Comparison of ENCODE assay signal across 18 cellular contexts in genomic region chr5:127313379-127313778, GRCh38. TPM values are rescaled to one million over a fixed set of nuclear protein-coding genes. Genes with fewer than 3 reads are reported as not detected.
DNase-seq lines count a peak whose midpoint lies in the region; ATAC-seq and TF ChIP-seq lines count a peak whose summit lies in the region.
"Had no signal": no experiment of that assay in that cellular context is flagged by ENCODE, and none has a peak within 500 bp of the region (broad histone marks: within the 10 kb centered on the region; RNA-seq: fewer than 3 reads in every experiment).

No MANE protein-coding gene starts in this region.

- ATAC-seq in mucosa of descending colon, result peak; percentile 52

- H3K4me1 Mint-ChIP-seq in Calu3 (ENCODE audit: low read depth, unreplicated experiment), result no peaks in the 10 kb centered on the region

- no peaks in the 10 kb centered on the region for H3K9me2 ChIP-seq in GM23248 (ENCODE audit: insufficient read depth)
- H3K9me2 ChIP-seq in Loucy (replicated peaks; ENCODE audit: low read depth, low read length), result no peaks in the 10 kb centered on the region

- H3K27me3 ChIP-seq in GM23248 (replicated peaks; ENCODE audit: insufficient read depth) (peaks cover 40% of the 10 kb centered on the region), Loucy (ENCODE audit: insufficient read depth, low read length, poor library complexity, severe bottlenecking) (no peaks in the 10 kb centered on the region), SJCRH30 (no peaks in the 10 kb centered on the region), WERI-Rb-1 (ENCODE audit: insufficient read depth, low read depth, severe bottlenecking) (no peaks in the 10 kb centered on the region)

- H3K36me3 Mint-ChIP-seq in Calu3 (ENCODE audit: insufficient read depth, unreplicated experiment), result no peaks in the 10 kb centered on the region
- H3K36me3 Mint-ChIP-seq: CD8-positive, alpha-beta T cell; IgD-negative memory B cell had no signal

- H2AFZ ChIP-seq in GM23248 (no peak overlapping the region), Loucy (ENCODE audit: low read length) (no peak overlapping the region)

- peaks cover 2% of the 10 kb centered on the region for H3K9me3 Mint-ChIP-seq in Calu3 (ENCODE audit: low read depth, unreplicated experiment)
- H3K9me3 Mint-ChIP-seq: CD8-positive, alpha-beta T cell had no signal

- H3K36me3 ChIP-seq in GM23248 (ENCODE audit: low read depth) (no peaks in the 10 kb centered on the region), Loucy (ENCODE audit: insufficient read depth, low read length) (no peaks in the 10 kb centered on the region), SJCRH30 (peaks cover 20% of the 10 kb centered on the region), mucosa of descending colon (ENCODE audit: low read depth) (no peaks in the 10 kb centered on the region), WERI-Rb-1 (no peaks in the 10 kb centered on the region)

- H3K27me3 Mint-ChIP-seq in Calu3 (ENCODE audit: unreplicated experiment), result peaks cover 13% of the 10 kb centered on the region

- 59 to 60% methylated on average over 3 of the region's 3 CpGs for WGBS in GM23248 (ENCODE audit: low coverage in 1 of 2, low lambda C conversion rate in 2 of 2, missing lambda C conversion rate in 2 of 2), 2 experiments

- H3K9me3 ChIP-seq in GM23248 (ENCODE audit: low read depth) (no peaks in the 10 kb centered on the region), Loucy (ENCODE audit: insufficient read depth, low read depth, low read length) (no peaks in the 10 kb centered on the region), SJCRH30 (replicated peaks) (peaks cover 3% of the 10 kb centered on the region; the same call in 1 of the 2 replicates), mucosa of descending colon (no peaks in the 10 kb centered on the region), WERI-Rb-1 (ENCODE audit: severe bottlenecking) (no peaks in the 10 kb centered on the region)
- H3K9me3 ChIP-seq: A549, Caco-2 had no signal

- H3K4me3 ChIP-seq in GM23248 (no peak overlapping the region), Loucy (ENCODE audit: low read length, poor library complexity, severe bottlenecking) (no peak overlapping the region), SJCRH30 (no peak overlapping the region), mucosa of descending colon (no peak overlapping the region), WERI-Rb-1 (ENCODE audit: low read depth, low read length) (no peak overlapping the region)
- H3K4me3 ChIP-seq: A549, SK-N-MC had no signal

- H3K27ac ChIP-seq in GM23248 (no peak overlapping the region), SJCRH30 (peak overlapping the region; percentile 96; the same call in 1 of the 2 replicates), WERI-Rb-1 (no peak overlapping the region)
- H3K27ac ChIP-seq: A549, HL-60, RWPE1, SK-N-MC had no signal

- TF ChIP-seq CTCF in Loucy (conservative IDR thresholded peaks at IDR 0.05; ENCODE audit: low read length), result no peak
- TF ChIP-seq CTCF in mucosa of descending colon (IDR thresholded peaks at IDR 0.05), result no peak
- TF ChIP-seq CTCF in WERI-Rb-1 (IDR thresholded peaks at IDR 0.05; ENCODE audit: low read depth, low read length), result no peak
- TF ChIP-seq CTCF in Calu3 (IDR thresholded peaks at IDR 0.05; ENCODE audit: unreplicated experiment), result no peak

- H4K20me1 ChIP-seq in GM23248 (ENCODE audit: insufficient read depth) (no peaks in the 10 kb centered on the region), Loucy (ENCODE audit: insufficient read depth, low read length, poor library complexity, severe bottlenecking) (no peaks in the 10 kb centered on the region)

- no peak overlapping the region for H3K27ac Mint-ChIP-seq in Calu3 (ENCODE audit: unreplicated experiment)
- H3K27ac Mint-ChIP-seq: CD8-positive, alpha-beta T cell; IgD-negative memory B cell had no signal

- intact Hi-C loops in mucosa of descending colon (cut with DNase I, micrococcal nuclease), result no loop called here
- intact Hi-C loops in Calu3 (cut with micrococcal nuclease; ENCODE audit: unreplicated experiment), result no loop called here

- H3K4me3 Mint-ChIP-seq in Calu3 (ENCODE audit: low read depth, unreplicated experiment), result no peak overlapping the region
- H3K4me3 Mint-ChIP-seq: CD8-positive, alpha-beta T cell had no signal

- H3F3A ChIP-seq in GM23248 (ENCODE audit: insufficient read depth) (0 out of 2 replicates have a peak, but pooled peaks cover 7% of the 10 kb centered on the region), Loucy (ENCODE audit: low read depth) (no peaks in the 10 kb centered on the region)

- no peak overlapping the region for H3K9ac ChIP-seq in GM23248
- no peak overlapping the region for H3K9ac ChIP-seq in Loucy (ENCODE audit: low read depth, low read length, poor library complexity, severe bottlenecking)

- CTCF ChIA-PET in Calu3 (lab: Charles Lee), result interaction anchor here (1.0 kb wide), 1 partner anchor 129 kb away, joined by 3 read pairs; no protein-coding TSS in a partner anchor

- BruUV-seq in Calu3 (replicated peaks; lab: Mats Ljungman, UMichigan), result no TSS peak

- in situ Hi-C loops in GM23248 (cut with MboI), result loop anchor here (25.0 kb wide), 1 partner anchor 651 kb away; no protein-coding TSS in a partner anchor

- no peaks in the 10 kb centered on the region for H3K4me1 ChIP-seq in GM23248 (ENCODE audit: insufficient read depth)
- peaks cover 9% of the 10 kb centered on the region for H3K4me1 ChIP-seq in Loucy (ENCODE audit: insufficient read depth, low read length, poor library complexity, severe bottlenecking)
- H3K4me1 ChIP-seq in SJCRH30, result peaks cover 34% of the 10 kb centered on the region
- peaks cover 14% of the 10 kb centered on the region for H3K4me1 ChIP-seq in mucosa of descending colon (ENCODE audit: low read depth)
- H3K4me1 ChIP-seq: A549, Caco-2 had no signal

- no peaks in the 10 kb centered on the region for H3K79me2 ChIP-seq in GM23248 (ENCODE audit: insufficient read depth)
- H3K79me2 ChIP-seq in Loucy (ENCODE audit: insufficient read depth, low read length), result no peaks in the 10 kb centered on the region

- DNase-seq in GM23248 (no peak), SJCRH30 (no peak), mucosa of descending colon (no peak), WERI-Rb-1 (no peak), superior temporal gyrus (ENCODE audit: extremely low spot score) (no peak), Calu3 (no peak)
- DNase-seq: NCI-H187 treated with DMSO at 0.1 percent for 48 hours, NCI-H2171 treated with DMSO at 0.1 percent for 48 hours, SHP77 treated with DMSO at 0.1 percent for 48 hours had no signal

- H3K4me2 ChIP-seq in GM23248 (ENCODE audit: unreplicated experiment) (peak overlapping the region; percentile 52), Loucy (ENCODE audit: low read depth, low read length, poor library complexity, severe bottlenecking) (peak overlapping the region; percentile 24)
- H3K4me2 ChIP-seq: A549 had no signal

RNA-seq across cellular contexts. Expression of gene MEGF10, which starts 22.8 kb away (rescaled TPM):
- total RNA-seq in GM23248 (2014; rRNA removed; shearing (Covaris generic)), result not detected in 2 replicates
- not detected in 2 replicates for polyA plus RNA-seq in GM23248 (2016; fragmentation: Nextera tagmentation; extraction: Ambion mirVana)
- 67.6 and 77.9 TPM in 2 replicates for total RNA-seq in SJCRH30 (2014; rRNA removed; shearing (Covaris generic))
- total RNA-seq in mucosa of descending colon, result 1 to 10 TPM in 1 of 3 donors, under 1 TPM in 2; 0.70 to 4.9 (median 0.81) TPM
- 0.56 and 0.71 TPM in 2 replicates for total RNA-seq in Calu3 (2022)
- total RNA-seq: Caco-2; CD8-positive, alpha-beta T cell; T-helper 1 cell treated with Interleukin-12 subunit alpha and Interleukin-12 subunit beta and Interleukin-4 antibody, amounts not matched to agents 30 ng/mL and 1 ng/mL, for 36 hours had no signal
- polyA plus RNA-seq: IgD-negative memory B cell had no signal

Comparison
In these comparisons a context has a peak if more than half of its experiments do, and no peak if none do; other contexts are left out.
1. RNA of gene MEGF10, which starts 22.8 kb away (total RNA-seq): 67.6 to 77.9 TPM in SJCRH30; 0.70 to 4.9 TPM in mucosa of descending colon, 0.56 to 0.71 TPM in Calu3 and not detected in GM23248; every median in the first group is over 10 times any median in the second.